ENCODE assay signal across 8 cellular contexts in genomic region chrX:57910287-57910912, GRCh38. TPM values are rescaled to one million over a fixed set of nuclear protein-coding genes. Genes with fewer than 3 reads are reported as not detected.
DNase-seq lines count a peak whose midpoint lies in the region; ATAC-seq and TF ChIP-seq lines count a peak whose summit lies in the region.
"Not testable (repeated sequence)": the region's sequence is repeated elsewhere in the genome, so short reads cannot be mapped to it uniquely, and the experiment has no call there.

A gene with protein sequence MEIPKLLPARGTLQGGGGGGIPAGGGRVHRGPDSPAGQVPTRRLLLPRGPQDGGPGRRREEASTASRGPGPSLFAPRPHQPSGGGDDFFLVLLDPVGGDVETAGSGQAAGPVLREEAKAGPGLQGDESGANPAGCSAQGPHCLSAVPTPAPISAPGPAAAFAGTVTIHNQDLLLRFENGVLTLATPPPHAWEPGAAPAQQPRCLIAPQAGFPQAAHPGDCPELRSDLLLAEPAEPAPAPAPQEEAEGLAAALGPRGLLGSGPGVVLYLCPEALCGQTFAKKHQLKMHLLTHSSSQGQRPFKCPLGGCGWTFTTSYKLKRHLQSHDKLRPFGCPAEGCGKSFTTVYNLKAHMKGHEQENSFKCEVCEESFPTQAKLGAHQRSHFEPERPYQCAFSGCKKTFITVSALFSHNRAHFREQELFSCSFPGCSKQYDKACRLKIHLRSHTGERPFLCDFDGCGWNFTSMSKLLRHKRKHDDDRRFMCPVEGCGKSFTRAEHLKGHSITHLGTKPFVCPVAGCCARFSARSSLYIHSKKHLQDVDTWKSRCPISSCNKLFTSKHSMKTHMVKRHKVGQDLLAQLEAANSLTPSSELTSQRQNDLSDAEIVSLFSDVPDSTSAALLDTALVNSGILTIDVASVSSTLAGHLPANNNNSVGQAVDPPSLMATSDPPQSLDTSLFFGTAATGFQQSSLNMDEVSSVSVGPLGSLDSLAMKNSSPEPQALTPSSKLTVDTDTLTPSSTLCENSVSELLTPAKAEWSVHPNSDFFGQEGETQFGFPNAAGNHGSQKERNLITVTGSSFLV (minus strand): TSS chrX:57910458. CDS start chrX:57910420, 38 bp downstream.

- not testable (repeated sequence) for H3K9me3 Mint-ChIP-seq in activated naive CD8-positive, alpha-beta T cell treated with anti-CD3 and anti-CD28 coated beads, Interleukin-2, amount 50 U/mL, for 24 hours

- H3K9me3 ChIP-seq in mucosa of stomach (ENCODE audit: control insufficient read depth, low read length): not testable (repeated sequence)

- H3K27me3 ChIP-seq in GM06990 (replicated peaks; ENCODE audit: control insufficient read depth, insufficient read depth, low read length); mucosa of stomach (ENCODE audit: control insufficient read depth, insufficient read depth, low read length): not testable (repeated sequence)

- H3K9ac ChIP-seq in mucosa of stomach (ENCODE audit: low read length): peak within 1 kb of the TSS; percentile 68

- peak within 1 kb of the TSS; percentile 88 for H3K27ac Mint-ChIP-seq in activated naive CD8-positive, alpha-beta T cell treated with anti-CD3 and anti-CD28 coated beads, Interleukin-2, amount 50 U/mL, for 24 hours

- H3K4me3 ChIP-seq in GM06990 (replicated peaks; ENCODE audit: low read depth, low read length): peak within 1 kb of the TSS; percentile 55
- peak within 1 kb of the TSS; percentile 51 for H3K4me3 ChIP-seq in fibroblast of pulmonary artery (replicated peaks; ENCODE audit: low read depth, low read length)
- H3K4me3 ChIP-seq in mucosa of stomach (ENCODE audit: low read length): not testable (repeated sequence)

- not testable (repeated sequence) for DNase-seq in GM06990 (ENCODE audit: extremely low read depth, insufficient read length); activated naive CD8-positive, alpha-beta T cell treated with anti-CD3 and anti-CD28 coated beads, Interleukin-2, amount 50 U/mL, for 24 hours
- DNase-seq in OCI-M1 (lab: John Stamatoyannopoulos, UW): peak; percentile 28
- peak; percentile 8 for DNase-seq in fibroblast of pulmonary artery (ENCODE audit: low read depth)

- not testable (repeated sequence) for H3K36me3 Mint-ChIP-seq in activated naive CD8-positive, alpha-beta T cell treated with anti-CD3 and anti-CD28 coated beads, Interleukin-2, amount 50 U/mL, for 24 hours (ENCODE audit: low read depth)

- ATAC-seq in GM21529 (IDR thresholded peaks at IDR 0.05; ENCODE audit: unreplicated experiment) (peak; percentile 63), HG03280 (IDR thresholded peaks at IDR 0.05; ENCODE audit: unreplicated experiment) (peak; percentile 67)
- peak; percentile 69 for ATAC-seq in activated naive CD8-positive, alpha-beta T cell treated with anti-CD3 and anti-CD28 coated beads, Interleukin-2, amount 50 U/mL, for 24 hours

- not testable (repeated sequence) for H3K4me1 ChIP-seq in mucosa of stomach (ENCODE audit: control insufficient read depth, insufficient read depth, low read length)

- H3K27me3 Mint-ChIP-seq in activated naive CD8-positive, alpha-beta T cell treated with anti-CD3 and anti-CD28 coated beads, Interleukin-2, amount 50 U/mL, for 24 hours: not testable (repeated sequence)

- H3K4me1 Mint-ChIP-seq in activated naive CD8-positive, alpha-beta T cell treated with anti-CD3 and anti-CD28 coated beads, Interleukin-2, amount 50 U/mL, for 24 hours: peaks cover 28% of the 10 kb centered on the region

- peak within 1 kb of the TSS; percentile 77 for H3K4me3 Mint-ChIP-seq in activated naive CD8-positive, alpha-beta T cell treated with anti-CD3 and anti-CD28 coated beads, Interleukin-2, amount 50 U/mL, for 24 hours

- H3K27ac ChIP-seq in temporal lobe (ENCODE audit: low read depth, low read length): peak within 1 kb of the TSS; percentile 74

- not testable (repeated sequence) for H3K36me3 ChIP-seq in GM06990 (ENCODE audit: control insufficient read depth, insufficient read depth, low read length); mucosa of stomach (ENCODE audit: control insufficient read depth, insufficient read depth, low read length)

- TF ChIP-seq CTCF in GM06990 (IDR thresholded peaks at IDR 0.05; ENCODE audit: insufficient read depth, low read length, poor library complexity, severe bottlenecking); fibroblast of pulmonary artery (IDR thresholded peaks at IDR 0.05; ENCODE audit: low read length, missing control alignments): not testable (repeated sequence)

RNA-seq across cellular contexts. Expression of the gene that starts here (rescaled TPM):
- 17.0 TPM for total RNA-seq in temporal lobe
